Comparison of ENCODE assay signal across 14 cellular contexts in genomic region chr6:506508-506907, GRCh38.
DNase-seq lines count a peak whose midpoint lies in the region; ATAC-seq lines count a peak whose summit lies in the region.
"Had no signal": no experiment of that assay in that cellular context is flagged by ENCODE, and none has a peak within 500 bp of the region (broad histone marks: within the 10 kb centered on the region; RNA-seq: fewer than 3 reads in every experiment).

No MANE protein-coding gene starts in this region.

- peak; percentile 18 to 63 for DNase-seq in activated CD8-positive, alpha-beta memory T cell treated with anti-CD3 and anti-CD28 coated beads for 4 hours (ENCODE audit: low read depth in 2 of 2)
- no peak for DNase-seq in activated CD8-positive, alpha-beta memory T cell treated with anti-CD3 and anti-CD28 coated beads for 24 hours
- DNase-seq in activated CD4-positive, alpha-beta T cell treated with anti-CD3 and anti-CD28 coated beads, Interleukin-2, amount 50 U/mL, for 48 hours, result peak; percentile 62 to 74
- DNase-seq in dermis blood vessel endothelial cell, result peak; percentile 15
- peak; percentile 68 for DNase-seq in stimulated activated naive B cell treated with anti-CD40 and anti-IgM and Interleukin-4, amounts not matched to agents 10 μg/mL and 1 μg/mL and 100 μg/mL, for 72 hours
- DNase-seq in sciatic nerve (ENCODE audit: low spot score), result no peak
- DNase-seq in NCI-H345 treated with DMSO at 0.1 percent for 48 hours (lab: John Stamatoyannopoulos, UW; ENCODE audit: unreplicated experiment), result no peak
- DNase-seq: DMS153; effector memory CD4-positive, alpha-beta T cell; foreskin melanocyte; NCI-H2171 treated with DMSO at 0.1 percent for 48 hours; trophoblast cell had no signal

- no peaks in the 10 kb centered on the region for H3K27me3 Mint-ChIP-seq in stimulated activated naive B cell treated with anti-CD40 and anti-IgM and Interleukin-4, amounts not matched to agents 10 μg/mL and 1 μg/mL and 100 μg/mL, for 72 hours
- H3K27me3 Mint-ChIP-seq: progenitor cell of endocrine pancreas had no signal

- peaks cover 61 to 85% of the 10 kb centered on the region in 2 donors for H3K4me1 Mint-ChIP-seq in stimulated activated naive B cell treated with anti-CD40 and anti-IgM and Interleukin-4, amounts not matched to agents 10 μg/mL and 1 μg/mL and 100 μg/mL, for 72 hours

- H3K4me3 Mint-ChIP-seq in stimulated activated naive B cell treated with anti-CD40 and anti-IgM and Interleukin-4, amounts not matched to agents 10 μg/mL and 1 μg/mL and 100 μg/mL, for 72 hours, result peak overlapping the region; percentile 70 to 75

- intact Hi-C loops in sciatic nerve (cut with DNase I), result no loop called here

- peak; percentile 91 to 92 for ATAC-seq in stimulated activated naive B cell treated with anti-CD40 and anti-IgM and Interleukin-4, amounts not matched to agents 10 μg/mL and 1 μg/mL and 100 μg/mL, for 72 hours (replicated peaks)
- ATAC-seq in GM19328 (IDR thresholded peaks at IDR 0.05; ENCODE audit: unreplicated experiment), result no peak
- no peak for ATAC-seq in sciatic nerve

- H3K9me3 Mint-ChIP-seq in stimulated activated naive B cell treated with anti-CD40 and anti-IgM and Interleukin-4, amounts not matched to agents 10 μg/mL and 1 μg/mL and 100 μg/mL, for 72 hours, result no peaks in the 10 kb centered on the region

- H3K36me3 Mint-ChIP-seq in stimulated activated naive B cell treated with anti-CD40 and anti-IgM and Interleukin-4, amounts not matched to agents 10 μg/mL and 1 μg/mL and 100 μg/mL, for 72 hours, result peaks cover 10 to 47% of the 10 kb centered on the region in 2 donors

- peak overlapping the region; percentile 88 for H3K27ac Mint-ChIP-seq in stimulated activated naive B cell treated with anti-CD40 and anti-IgM and Interleukin-4, amounts not matched to agents 10 μg/mL and 1 μg/mL and 100 μg/mL, for 72 hours
- H3K27ac Mint-ChIP-seq: progenitor cell of endocrine pancreas had no signal

Comparison
In these comparisons a context has a peak if more than half of its experiments do, and no peak if none do; other contexts are left out.
1. DNase-seq: peak in activated CD8-positive, alpha-beta memory T cell treated with anti-CD3 and anti-CD28 coated beads for 4 hours (2 of 2), activated CD4-positive, alpha-beta T cell treated with anti-CD3 and anti-CD28 coated beads, Interleukin-2, amount 50 U/mL, for 48 hours (2 of 2), dermis blood vessel endothelial cell (single experiment) and stimulated activated naive B cell treated with anti-CD40 and anti-IgM and Interleukin-4, amounts not matched to agents 10 μg/mL and 1 μg/mL and 100 μg/mL, for 72 hours (single experiment); none in activated CD8-positive, alpha-beta memory T cell treated with anti-CD3 and anti-CD28 coated beads for 24 hours (single experiment), sciatic nerve (single experiment) and NCI-H345 treated with DMSO at 0.1 percent for 48 hours (single experiment).
2. ATAC-seq: peak in stimulated activated naive B cell treated with anti-CD40 and anti-IgM and Interleukin-4, amounts not matched to agents 10 μg/mL and 1 μg/mL and 100 μg/mL, for 72 hours (2 of 2); none in GM19328 (single experiment) and sciatic nerve (single experiment).